In the genomic region with DNA sequence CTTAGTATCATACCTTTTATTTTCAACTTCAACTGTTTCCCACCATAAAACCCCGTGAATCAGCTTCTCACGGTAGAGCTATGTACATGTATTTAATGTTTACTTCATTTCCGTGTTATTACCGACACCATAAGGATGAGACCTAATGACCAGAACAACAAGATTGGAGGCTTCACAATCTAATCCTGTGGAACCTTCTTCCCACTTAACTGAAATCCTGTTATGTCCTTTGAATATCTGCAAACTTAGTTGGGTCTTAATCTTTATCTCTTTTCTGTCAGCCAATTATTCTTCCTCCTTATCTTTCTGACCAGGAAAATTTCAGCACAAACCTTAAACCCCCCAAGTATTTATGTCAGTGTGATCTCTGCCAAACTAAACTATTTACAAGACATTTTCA, we compare ENCODE assay signal across 33 cellular contexts.
"Had no signal": no experiment of that assay in that cellular context is flagged by ENCODE, and none has a peak within 500 bp of the region (broad histone marks: within the 10 kb centered on the region; RNA-seq: fewer than 3 reads in every experiment).

No MANE protein-coding gene starts in this region.

- H3K27me3 Mint-ChIP-seq: activated naive CD4-positive, alpha-beta T cell treated with anti-CD3 and anti-CD28 coated beads, Interleukin-2, amount 10 ng/mL, durations not matched to agents 7 days and 5 days had no signal

- H3K36me3 Mint-ChIP-seq: activated CD8-positive, alpha-beta memory T cell treated with anti-CD3 and anti-CD28 coated beads, Interleukin-2, amount 10 ng/mL, durations not matched to agents 7 days and 5 days; activated naive CD4-positive, alpha-beta T cell treated with anti-CD3 and anti-CD28 coated beads, Interleukin-2, amount 10 ng/mL, durations not matched to agents 7 days and 5 days; activated naive CD8-positive, alpha-beta T cell had no signal

- H3K4me3 Mint-ChIP-seq: activated CD4-positive, alpha-beta memory T cell treated with anti-CD3 and anti-CD28 coated beads, Interleukin-2, amount 10 ng/mL, durations not matched to agents 7 days and 5 days; activated CD8-positive, alpha-beta memory T cell treated with anti-CD3 and anti-CD28 coated beads, Interleukin-2, amount 10 ng/mL, durations not matched to agents 7 days and 5 days; activated naive CD4-positive, alpha-beta T cell treated with anti-CD3 and anti-CD28 coated beads, Interleukin-2, amount 10 ng/mL, durations not matched to agents 7 days and 5 days; activated naive CD8-positive, alpha-beta T cell; T-helper 1 cell treated with Interleukin-12 subunit alpha and Interleukin-12 subunit beta and Interleukin-4 antibody, amounts not matched to agents 30 μg/mL and 1 μg/mL, for 36 hours; T-helper 2 cell treated with Interferon-gamma antibody and Interleukin-4, amounts not matched to agents 5 μg/mL and 100 μg/mL, for 36 hours had no signal

- H3K27ac Mint-ChIP-seq: activated CD4-positive, alpha-beta memory T cell treated with anti-CD3 and anti-CD28 coated beads, Interleukin-2, amount 10 ng/mL, durations not matched to agents 7 days and 5 days; activated CD8-positive, alpha-beta memory T cell treated with anti-CD3 and anti-CD28 coated beads, Interleukin-2, amount 10 ng/mL, durations not matched to agents 7 days and 5 days; activated naive CD4-positive, alpha-beta T cell treated with anti-CD3 and anti-CD28 coated beads, Interleukin-2, amount 10 ng/mL, durations not matched to agents 7 days and 5 days; activated naive CD8-positive, alpha-beta T cell; T-helper 1 cell treated with Interleukin-12 subunit alpha and Interleukin-12 subunit beta and Interleukin-4 antibody, amounts not matched to agents 30 μg/mL and 1 μg/mL, for 36 hours; T-helper 2 cell treated with Interferon-gamma antibody and Interleukin-4, amounts not matched to agents 5 μg/mL and 100 μg/mL, for 36 hours had no signal

- H3K4me3 ChIP-seq: ascending aorta, body of pancreas, breast epithelium, Peyer's patch, SJSA1 had no signal

- H3K9me3 Mint-ChIP-seq: activated CD4-positive, alpha-beta memory T cell treated with anti-CD3 and anti-CD28 coated beads, Interleukin-2, amount 10 ng/mL, durations not matched to agents 7 days and 5 days; activated naive CD4-positive, alpha-beta T cell treated with anti-CD3 and anti-CD28 coated beads, Interleukin-2, amount 10 ng/mL, durations not matched to agents 7 days and 5 days; T-helper 1 cell treated with Interleukin-12 subunit alpha and Interleukin-12 subunit beta and Interleukin-4 antibody, amounts not matched to agents 30 μg/mL and 1 μg/mL, for 36 hours; T-helper 2 cell treated with Interferon-gamma antibody and Interleukin-4, amounts not matched to agents 5 μg/mL and 100 μg/mL, for 36 hours had no signal

- H3K4me1 Mint-ChIP-seq: activated CD4-positive, alpha-beta memory T cell treated with anti-CD3 and anti-CD28 coated beads, Interleukin-2, amount 10 ng/mL, durations not matched to agents 7 days and 5 days; activated CD8-positive, alpha-beta memory T cell treated with anti-CD3 and anti-CD28 coated beads, Interleukin-2, amount 10 ng/mL, durations not matched to agents 7 days and 5 days; activated naive CD4-positive, alpha-beta T cell treated with anti-CD3 and anti-CD28 coated beads, Interleukin-2, amount 10 ng/mL, durations not matched to agents 7 days and 5 days had no signal

- ATAC-seq: activated CD8-positive, alpha-beta memory T cell treated with anti-CD3 and anti-CD28 coated beads, Interleukin-2, amount 10 ng/mL, durations not matched to agents 7 days and 5 days; body of pancreas had no signal

- DNase-seq: activated CD4-positive, alpha-beta memory T cell treated with anti-CD3 and anti-CD28 coated beads, Interleukin-2, amount 10 ng/mL, durations not matched to agents 7 days and 5 days; activated CD4-positive, alpha-beta T cell treated with anti-CD3 and anti-CD28 coated beads for 1 hour; activated CD4-positive, alpha-beta T cell treated with anti-CD3 and anti-CD28 coated beads for 48 hours; activated CD4-positive, CD25-positive, alpha-beta regulatory T cell; activated CD8-positive, alpha-beta memory T cell treated with anti-CD3 and anti-CD28 coated beads for 24 hours; activated CD8-positive, alpha-beta memory T cell treated with anti-CD3 and anti-CD28 coated beads, Interleukin-2, amount 10 ng/mL, durations not matched to agents 7 days and 5 days; activated CD8-positive, alpha-beta memory T cell treated with anti-CD3 and anti-CD28 coated beads, Interleukin-2, amount 50 U/mL, for 48 hours; activated effector memory CD4-positive, alpha-beta T cell treated with Interleukin-2 at 50 U/mL for 16 hours; activated naive CD4-positive, alpha-beta T cell treated with anti-CD3 and anti-CD28 coated beads, Interleukin-2, amount 10 ng/mL, durations not matched to agents 7 days and 5 days; activated T-cell treated with anti-CD3 and anti-CD28 coated beads, Interleukin-2, amount 50 U/mL, for 48 hours; amygdala; body of pancreas; NCI-H1092 treated with DMSO at 0.1 percent for 48 hours; NCI-H1417; NCI-H146; NCI-H187; NCI-H2029 treated with DMSO at 0.1 percent for 48 hours; NCI-H2107; NCI-H2171; NCI-H510A treated with DMSO at 0.1 percent for 48 hours; NCI-H526 treated with DMSO at 0.1 percent for 48 hours; NCI-H774; Peyer's patch; RPMI8226; SHP77 treated with DMSO at 0.1 percent for 48 hours; SK-N-SH; WERI-Rb-1 had no signal
